ENCODE assay signal across 15 cellular contexts in the genomic region with DNA sequence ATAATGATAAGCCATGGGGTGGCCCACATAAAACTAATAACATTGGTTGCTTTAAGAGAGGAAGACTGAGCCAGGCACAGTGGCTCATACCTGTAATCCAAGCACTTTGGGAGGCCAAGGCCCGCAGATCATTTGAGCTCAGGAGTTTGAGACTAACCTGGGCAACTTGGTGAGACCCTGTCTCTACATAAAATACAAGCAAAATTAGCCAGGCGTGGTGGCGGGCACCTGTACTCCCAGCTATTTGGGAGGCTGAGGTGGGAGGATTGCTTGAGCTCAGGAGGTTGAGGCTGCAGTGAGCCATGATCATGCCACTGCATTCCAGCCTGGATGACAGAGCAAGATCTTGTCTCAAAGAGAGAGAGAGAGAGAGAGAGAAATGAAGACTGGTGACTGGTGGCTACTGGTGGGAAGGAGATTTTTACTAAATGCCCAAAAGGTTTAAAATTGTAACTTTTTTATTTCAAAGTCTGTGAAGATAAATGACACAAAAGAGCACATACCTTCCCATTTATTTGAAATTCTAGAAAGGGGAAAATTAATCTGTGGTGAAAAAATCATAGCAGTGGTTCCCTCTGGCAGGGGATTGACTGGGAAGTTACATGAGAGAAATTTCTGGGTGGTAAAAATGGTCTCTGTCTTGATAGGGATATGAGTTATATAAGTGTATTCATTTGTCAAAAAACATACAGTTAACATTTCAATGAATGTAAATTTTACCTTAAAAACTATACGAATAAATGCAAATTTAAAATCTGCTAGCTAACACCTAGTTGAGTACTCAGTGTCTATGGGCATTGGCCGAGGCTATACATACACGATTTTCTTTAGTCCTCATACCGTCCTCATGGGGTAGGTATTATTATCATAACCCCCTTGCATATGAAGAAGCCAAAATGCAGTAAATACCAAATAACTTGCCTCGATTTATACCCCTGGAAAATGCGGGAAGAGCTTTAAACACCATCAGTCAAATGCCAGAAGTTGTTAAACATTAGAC. TPM values are rescaled to one million over a fixed set of nuclear protein-coding genes. Genes with fewer than 3 reads are reported as not detected.
DNase-seq lines count a peak whose midpoint lies in the region; TF ChIP-seq lines count a peak whose summit lies in the region.
"Had no signal": no experiment of that assay in that cellular context is flagged by ENCODE, and none has a peak within 500 bp of the region (broad histone marks: within the 10 kb centered on the region; RNA-seq: fewer than 3 reads in every experiment).

No MANE protein-coding gene starts in this region.

- H3K9me3 ChIP-seq in neuronal stem cell (replicated peaks in 1 of 2; ENCODE audit: control insufficient read depth in 2 of 2, insufficient read depth in 1 of 2, low read depth in 1 of 2, low read length in 2 of 2) = no peaks in the 10 kb centered on the region

- H3K36me3 ChIP-seq in neuronal stem cell (replicated peaks in 1 of 2; ENCODE audit: control insufficient read depth in 2 of 2, insufficient read depth in 2 of 2, low read length in 2 of 2) = peaks cover 3 to 17% of the 10 kb centered on the region in 2 donors

- peaks cover 20 to 26% of the 10 kb centered on the region in 2 donors for H3K4me1 ChIP-seq in neuronal stem cell (ENCODE audit: control insufficient read depth in 2 of 2, insufficient read depth in 1 of 2, low read depth in 1 of 2, low read length in 2 of 2)

- H3K4me1 Mint-ChIP-seq in chondrocyte (ENCODE audit: low read depth) = no peaks in the 10 kb centered on the region
- H3K4me1 Mint-ChIP-seq: IgD-negative memory B cell had no signal

- no peaks in the 10 kb centered on the region for H3K9me3 Mint-ChIP-seq in chondrocyte (ENCODE audit: low read depth)
- H3K9me3 Mint-ChIP-seq: IgD-negative memory B cell; stimulated activated naive CD8-positive, alpha-beta T cell treated with anti-CD3 and anti-CD28 coated beads, Interleukin-15, Interleukin-2, amounts not matched to agents 100 ng/mL and 50 ng/mL, for 24 hours had no signal

- no peak overlapping the region for H3K9ac ChIP-seq in neuronal stem cell (ENCODE audit: low read depth, low read length, poor library complexity)

- DNase-seq in GM13977 (ENCODE audit: low spot score) (peak; percentile 53), chondrocyte (ENCODE audit: low spot score) (peak; percentile 94), neuronal stem cell (ENCODE audit: low spot score) (no peak), SHP77 treated with DMSO at 0.1 percent for 48 hours (lab: John Stamatoyannopoulos, UW) (no peak), NCI-H1105 treated with DMSO at 0.1 percent for 48 hours (lab: John Stamatoyannopoulos, UW) (no peak), HK-2 (ENCODE audit: unreplicated experiment) (no peak)
- DNase-seq: effector memory CD4-positive, alpha-beta T cell; NCI-H146; NCI-H446 treated with DMSO at 0.1 percent for 48 hours; retina; T1000 had no signal

- in situ Hi-C loops in GM13977 (cut with MboI; ENCODE audit: low pct_unique_long_range_greater_than_20kb, low sequenced_read_pairs, unreplicated experiment) = loop anchor here (10.0 to 25.0 kb wide), 4 partner anchors 109 to 622 kb away; partner anchors contain the start of genes CPLANE2 and PADI3

- H3K18ac ChIP-seq in neuronal stem cell (ENCODE audit: low read length) = no peak overlapping the region

- no peak overlapping the region for H4K91ac ChIP-seq in neuronal stem cell (ENCODE audit: low read depth, low read length, poor library complexity)

- no peak overlapping the region for H2AK5ac ChIP-seq in neuronal stem cell (ENCODE audit: low read depth, low read length)

- no peak overlapping the region for H3K4me3 Mint-ChIP-seq in chondrocyte (ENCODE audit: unreplicated experiment)
- H3K4me3 Mint-ChIP-seq: IgD-negative memory B cell; stimulated activated naive CD8-positive, alpha-beta T cell treated with anti-CD3 and anti-CD28 coated beads, Interleukin-15, Interleukin-2, amounts not matched to agents 100 ng/mL and 50 ng/mL, for 24 hours had no signal

- no peak overlapping the region for H4K8ac ChIP-seq in neuronal stem cell (ENCODE audit: low read depth, low read length)

- peak overlapping the region; percentile 7 for H3K23ac ChIP-seq in neuronal stem cell (ENCODE audit: low read depth, low read length, poor library complexity)

- H3K27me3 ChIP-seq in neuronal stem cell (ENCODE audit: control insufficient read depth in 3 of 3, insufficient read depth in 3 of 3, low read depth in 1 of 3, low read length in 3 of 3) = peaks cover 0 to 7% (median 0%) of the 10 kb centered on the region in 3 experiments

- no peak overlapping the region for H2BK12ac ChIP-seq in neuronal stem cell (ENCODE audit: low read length)

- H2BK120ac ChIP-seq in neuronal stem cell (ENCODE audit: low read depth, low read length) = no peak overlapping the region

- peak overlapping the region; percentile 1 for H2BK15ac ChIP-seq in neuronal stem cell (ENCODE audit: low read length)

- no peak overlapping the region for H3K4ac ChIP-seq in neuronal stem cell (ENCODE audit: low read length)

- H3K27me3 Mint-ChIP-seq in chondrocyte (ENCODE audit: low read depth) = no peaks in the 10 kb centered on the region
- H3K27me3 Mint-ChIP-seq: IgD-negative memory B cell; stimulated activated naive CD8-positive, alpha-beta T cell treated with anti-CD3 and anti-CD28 coated beads, Interleukin-15, Interleukin-2, amounts not matched to agents 100 ng/mL and 50 ng/mL, for 24 hours had no signal

- H3K14ac ChIP-seq in neuronal stem cell (ENCODE audit: low read length) = no peak overlapping the region

- no peak overlapping the region for H3K4me3 ChIP-seq in neuronal stem cell (ENCODE audit: low read length in 2 of 2)

- H2AFZ ChIP-seq in neuronal stem cell (ENCODE audit: low read length) = no peak overlapping the region

- no peaks in the 10 kb centered on the region for H3K36me3 Mint-ChIP-seq in chondrocyte (ENCODE audit: low read depth)
- H3K36me3 Mint-ChIP-seq: IgD-negative memory B cell had no signal

- no CpG with 5 or more reads among the region's 9 CpGs for WGBS in neuronal stem cell (ENCODE audit: extremely low coverage in 2 of 2, insufficient read length in 2 of 2, insufficient replicate concordance in 1 of 2), 2 donors

- H3K79me1 ChIP-seq in neuronal stem cell (ENCODE audit: low read depth, low read length) = peaks cover 8% of the 10 kb centered on the region

- peak; percentile 11; the same call in 1 of the 2 replicates for TF ChIP-seq CTCF in 22Rv1 (IDR thresholded peaks at IDR 0.05)
- no peak for TF ChIP-seq CTCF in GM13977 (IDR thresholded peaks at IDR 0.05; ENCODE audit: extremely low read depth, insufficient read depth, missing control alignments)
- TF ChIP-seq CTCF in chondrocyte (IDR thresholded peaks at IDR 0.05) = no peak

- no peak overlapping the region for H3K27ac Mint-ChIP-seq in chondrocyte (ENCODE audit: unreplicated experiment)
- H3K27ac Mint-ChIP-seq: IgD-negative memory B cell; stimulated activated naive CD8-positive, alpha-beta T cell treated with anti-CD3 and anti-CD28 coated beads, Interleukin-15, Interleukin-2, amounts not matched to agents 100 ng/mL and 50 ng/mL, for 24 hours had no signal

- no peak overlapping the region for H3K4me2 ChIP-seq in neuronal stem cell (ENCODE audit: insufficient read depth, low read length, poor library complexity, severe bottlenecking)

- H2BK5ac ChIP-seq in neuronal stem cell (ENCODE audit: low read length) = no peak overlapping the region

- H3K27ac ChIP-seq in 22Rv1 (no peak overlapping the region), neuronal stem cell (replicated peaks; ENCODE audit: low read length) (no peak overlapping the region)
- H3K27ac ChIP-seq: C4-2B had no signal

RNA-seq across cellular contexts. Expression of gene NBPF1, which starts 2.2 kb away (rescaled TPM):
- total RNA-seq in chondrocyte = 52.1 to 67.7 TPM (median 58.9 TPM) in 3 replicates
- 19.8 TPM for polyA plus RNA-seq in neuronal stem cell (2013, experiment 1 of 2)
- polyA plus RNA-seq in neuronal stem cell (2013, experiment 2 of 2) = 20.3 TPM

RNA-seq across cellular contexts. Expression of gene RNU1-3, which starts 51.2 kb away (rescaled TPM):
- 1,438 to 1,620 TPM (median 1,579 TPM) in 3 replicates for total RNA-seq in chondrocyte
- 14.3 TPM for polyA plus RNA-seq in neuronal stem cell (2013, experiment 1 of 2)
- 15.9 TPM for polyA plus RNA-seq in neuronal stem cell (2013, experiment 2 of 2)
- polyA plus RNA-seq: IgD-negative memory B cell had no signal

Comparison
In these comparisons a context has a peak if more than half of its experiments do, and no peak if none do; other contexts are left out.
1. DNase-seq: peak in GM13977 (single experiment) and chondrocyte (single experiment); none in neuronal stem cell (single experiment), SHP77 treated with DMSO at 0.1 percent for 48 hours (single experiment), NCI-H1105 treated with DMSO at 0.1 percent for 48 hours (single experiment) and HK-2 (single experiment).